Comparison of ENCODE assay signal across 12 cellular contexts in the genomic region with DNA sequence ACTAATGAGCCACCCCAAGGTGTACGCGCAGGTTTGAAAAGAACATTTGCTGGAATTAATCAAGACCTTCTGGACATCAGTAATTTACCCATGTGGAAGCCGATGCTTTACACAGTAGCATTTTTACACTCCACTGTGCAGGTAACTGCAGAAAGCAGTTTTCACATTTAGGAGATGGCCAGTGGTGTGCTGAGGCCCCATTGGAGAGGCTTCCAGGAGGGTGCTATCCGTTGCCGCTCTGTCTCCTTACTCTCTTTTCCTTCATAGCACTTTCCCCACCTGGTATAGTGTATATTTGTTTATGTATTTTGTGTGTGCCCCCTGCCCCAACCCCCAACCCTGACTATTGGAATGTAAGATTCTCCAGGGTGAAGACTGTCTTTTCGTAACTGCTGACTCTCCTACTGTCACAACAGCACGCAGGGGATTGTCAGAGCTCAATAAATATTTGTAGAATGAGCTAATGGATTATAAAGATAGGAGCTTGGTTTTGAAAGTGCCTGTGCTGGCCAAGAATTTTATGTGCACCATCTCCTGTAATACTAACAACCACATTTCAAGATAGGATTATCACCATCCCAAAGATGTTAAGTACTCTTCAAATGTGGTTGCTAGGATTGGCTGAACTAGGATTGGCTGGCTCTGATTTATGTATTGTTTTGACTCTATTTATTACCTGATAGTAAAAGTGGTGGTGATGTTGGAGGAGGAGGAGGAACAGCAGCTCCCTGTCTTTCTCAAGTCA.
A peak's percentile ranks its signal among the peaks of the same experiment; 100 is the strongest.
DNase-seq lines count a peak whose midpoint lies in the region; TF ChIP-seq lines count a peak whose summit lies in the region.
"Had no signal": no experiment of that assay in that cellular context is flagged by ENCODE, and none has a peak within 500 bp of the region (broad histone marks: within the 10 kb centered on the region; RNA-seq: fewer than 3 reads in every experiment).

No MANE protein-coding gene starts in this region.

- TF ChIP-seq POLR2A in prostate gland (IDR thresholded peaks at IDR 0.05): no peak

- no peak overlapping the region for H2AFZ ChIP-seq in neuronal stem cell (ENCODE audit: low read length)

- H2BK12ac ChIP-seq in neuronal stem cell (ENCODE audit: low read length): no peak overlapping the region

- peak; percentile 10 for DNase-seq in NCI-H1092 treated with DMSO at 0.1 percent for 48 hours (lab: John Stamatoyannopoulos, UW)
- DNase-seq in NCI-H1092 (lab: John Stamatoyannopoulos, UW): no peak
- peak; percentile 15 for DNase-seq in M059J (ENCODE audit: low read depth)
- DNase-seq in fibroblast of the aortic adventitia (ENCODE audit: low read depth): peak; percentile 39
- DNase-seq in prostate gland (ENCODE audit: low spot score): peak; percentile 26
- no peak for DNase-seq in neuronal stem cell (ENCODE audit: low spot score)
- no peak for DNase-seq in Ammon's horn (ENCODE audit: low spot score)
- no peak for DNase-seq in ACHN
- DNase-seq: activated effector memory CD4-positive, alpha-beta T cell treated with Interleukin-2 at 50 U/mL for 16 hours; amygdala; NCI-H1694 treated with DMSO at 0.1 percent for 48 hours; NCI-H69 had no signal

- H3K79me1 ChIP-seq in neuronal stem cell (ENCODE audit: low read depth, low read length): no peaks in the 10 kb centered on the region

- intact Hi-C loops in prostate gland (cut with DNase I): loop anchor here (5.0 kb wide), 1 partner anchor 328 kb away; no protein-coding TSS in a partner anchor

- TF ChIP-seq CTCF in fibroblast of the aortic adventitia (IDR thresholded peaks at IDR 0.05; ENCODE audit: insufficient read depth, low read length) (no peak), prostate gland (IDR thresholded peaks at IDR 0.05) (no peak)

- H2BK15ac ChIP-seq in neuronal stem cell (ENCODE audit: low read length): no peak overlapping the region

- no peak overlapping the region for H2BK120ac ChIP-seq in neuronal stem cell (ENCODE audit: low read depth, low read length)

- H3K9me3 ChIP-seq in prostate gland (no peaks in the 10 kb centered on the region), neuronal stem cell (replicated peaks in 1 of 2; ENCODE audit: control insufficient read depth in 2 of 2, insufficient read depth in 1 of 2, low read depth in 1 of 2, low read length in 2 of 2) (no peaks in the 10 kb centered on the region)

- no peak overlapping the region for H3K23ac ChIP-seq in neuronal stem cell (ENCODE audit: low read depth, low read length, poor library complexity)

- no peak overlapping the region for H4K91ac ChIP-seq in neuronal stem cell (ENCODE audit: low read depth, low read length, poor library complexity)

- no peak overlapping the region for H2AK5ac ChIP-seq in neuronal stem cell (ENCODE audit: low read depth, low read length)

- no peak overlapping the region for H3K4me2 ChIP-seq in neuronal stem cell (ENCODE audit: insufficient read depth, low read length, poor library complexity, severe bottlenecking)

- H4K8ac ChIP-seq in neuronal stem cell (ENCODE audit: low read depth, low read length): no peak overlapping the region

- H3K4me1 ChIP-seq in prostate gland (replicated peaks) (no peaks in the 10 kb centered on the region), neuronal stem cell (ENCODE audit: control insufficient read depth in 2 of 2, insufficient read depth in 1 of 2, low read depth in 1 of 2, low read length in 2 of 2) (peaks cover 0 to 7% of the 10 kb centered on the region in 2 donors)

- WGBS in prostate gland: 42% methylated on average over 7 of the region's 7 CpGs
- no CpG with 5 or more reads among the region's 7 CpGs for whole genome bisulfite sequencing in neuronal stem cell (ENCODE audit: extremely low coverage in 2 of 2, insufficient read length in 2 of 2, insufficient replicate concordance in 1 of 2), 2 donors

- H3K27ac ChIP-seq in prostate gland (no peak overlapping the region), neuronal stem cell (replicated peaks; ENCODE audit: low read length) (no peak overlapping the region)

- H3K14ac ChIP-seq in neuronal stem cell (ENCODE audit: low read length): no peak overlapping the region

- H2BK5ac ChIP-seq in neuronal stem cell (ENCODE audit: low read length): no peak overlapping the region

- no peak overlapping the region for H3K4ac ChIP-seq in neuronal stem cell (ENCODE audit: low read length)

- no peak overlapping the region for H3K9ac ChIP-seq in neuronal stem cell (ENCODE audit: low read depth, low read length, poor library complexity)

- H3K27me3 ChIP-seq in prostate gland (replicated peaks; ENCODE audit: insufficient read depth) (no peaks in the 10 kb centered on the region), neuronal stem cell (ENCODE audit: control insufficient read depth in 3 of 3, insufficient read depth in 3 of 3, low read depth in 1 of 3, low read length in 3 of 3) (peaks cover 0 to 10% (median 0%) of the 10 kb centered on the region in 3 experiments)

- H3K18ac ChIP-seq in neuronal stem cell (ENCODE audit: low read length): no peak overlapping the region

- in situ Hi-C loops in ACHN (cut with HindIII; ENCODE audit: low pct_ligation_motif_present, low pct_unique_long_range_greater_than_20kb, low sequenced_read_pairs): no loop called here

- H3K4me3 ChIP-seq in fibroblast of the aortic adventitia (ENCODE audit: low read depth, low read length) (no peak overlapping the region), prostate gland (no peak overlapping the region), neuronal stem cell (ENCODE audit: low read length in 2 of 2) (no peak overlapping the region)

- no peaks in the 10 kb centered on the region for H3K36me3 ChIP-seq in prostate gland
- H3K36me3 ChIP-seq in neuronal stem cell (replicated peaks in 1 of 2; ENCODE audit: control insufficient read depth in 2 of 2, insufficient read depth in 2 of 2, low read length in 2 of 2): no peaks in the 10 kb centered on the region

Comparison
In these comparisons a context has a peak if more than half of its experiments do, and no peak if none do; other contexts are left out.
1. DNase-seq: peak in NCI-H1092 treated with DMSO at 0.1 percent for 48 hours (single experiment), M059J (single experiment), fibroblast of the aortic adventitia (single experiment) and prostate gland (single experiment); none in NCI-H1092 (single experiment), neuronal stem cell (single experiment), Ammon's horn (single experiment) and ACHN (single experiment).